ENCODE assay signal across 19 cellular contexts in genomic region chr12:10293570-10294227, GRCh38. TPM values are rescaled to one million over a fixed set of nuclear protein-coding genes. Genes with fewer than 3 reads are reported as not detected.
DNase-seq lines count a peak whose midpoint lies in the region; ATAC-seq and TF ChIP-seq lines count a peak whose summit lies in the region.
"Had no signal": no experiment of that assay in that cellular context is flagged by ENCODE, and none has a peak within 500 bp of the region (broad histone marks: within the 10 kb centered on the region; RNA-seq: fewer than 3 reads in every experiment).

No MANE protein-coding gene starts in this region.

- peak overlapping the region; percentile 83 to 96 (median 91) for H3K27ac Mint-ChIP-seq in CD8-positive, alpha-beta memory T cell
- H3K27ac Mint-ChIP-seq in T-cell: peak overlapping the region; percentile 73 to 79
- H3K27ac Mint-ChIP-seq: B cell; neural progenitor cell; T-helper 1 cell treated with Interleukin-12 subunit alpha and Interleukin-12 subunit beta and Interleukin-4 antibody, amounts not matched to agents 30 μg/mL and 1 μg/mL, for 36 hours had no signal

- H3K27ac ChIP-seq in CD8-positive, alpha-beta memory T cell (ENCODE audit: low read depth, low read length): no peak overlapping the region
- H3K27ac ChIP-seq in smooth muscle cell (ENCODE audit: low read depth): no peak overlapping the region
- H3K27ac ChIP-seq: neural progenitor cell, tibial nerve had no signal

- no peaks in the 10 kb centered on the region for H4K20me1 ChIP-seq in smooth muscle cell (ENCODE audit: low read depth)

- POLR2A ChIA-PET in CD8-positive, alpha-beta memory T cell (lab: Charles Lee): interaction anchor here (0.7 to 1.8 kb wide), 4 partner anchors 12 to 81 kb away, joined by 3 to 5 read pairs (median 4); partner anchors contain the start of gene GABARAPL1
- POLR2A ChIA-PET in T-cell (lab: Charles Lee): no interaction called here

- peak; percentile 28 for ATAC-seq in GM18520 (IDR thresholded peaks at IDR 0.05; ENCODE audit: unreplicated experiment)
- ATAC-seq in T-cell (replicated peaks in 1 of 4): peak; percentile 72 to 96 (median 83)
- peak; percentile 27 for ATAC-seq in mucosa of descending colon
- ATAC-seq in HG02623 (IDR thresholded peaks at IDR 0.05; ENCODE audit: unreplicated experiment): no peak

- peak overlapping the region; percentile 26 to 72 (median 51) for H3K4me3 Mint-ChIP-seq in CD8-positive, alpha-beta memory T cell
- peak overlapping the region in 1 of 3 donors; percentile 19 for H3K4me3 Mint-ChIP-seq in T-cell
- H3K4me3 Mint-ChIP-seq: B cell; neural progenitor cell; T-helper 1 cell treated with Interleukin-12 subunit alpha and Interleukin-12 subunit beta and Interleukin-4 antibody, amounts not matched to agents 30 μg/mL and 1 μg/mL, for 36 hours had no signal

- WGBS in smooth muscle cell (ENCODE audit: low lambda C conversion rate): 89% methylated on average over 3 of the region's 3 CpGs

- H3K79me2 ChIP-seq in smooth muscle cell (ENCODE audit: low read depth): no peaks in the 10 kb centered on the region

- no peak overlapping the region for H3K4me2 ChIP-seq in smooth muscle cell
- H3K4me2 ChIP-seq: neural progenitor cell had no signal

- no peak overlapping the region for H2AFZ ChIP-seq in smooth muscle cell (ENCODE audit: low read depth)
- H2AFZ ChIP-seq: neural progenitor cell had no signal

- H3K36me3 Mint-ChIP-seq in CD8-positive, alpha-beta memory T cell: no peaks in the 10 kb centered on the region
- H3K36me3 Mint-ChIP-seq in T-cell: no peaks in the 10 kb centered on the region
- H3K36me3 Mint-ChIP-seq: neural progenitor cell had no signal

- no peaks in the 10 kb centered on the region for H3F3A ChIP-seq in smooth muscle cell (ENCODE audit: low read depth)

- no peak overlapping the region for H3K4me3 ChIP-seq in CD8-positive, alpha-beta memory T cell (ENCODE audit: low read length)
- H3K4me3 ChIP-seq in mucosa of descending colon (no peak overlapping the region), smooth muscle cell (no peak overlapping the region)
- H3K4me3 ChIP-seq: HAP-1, neural progenitor cell, tibial nerve had no signal

- peaks cover 30% of the 10 kb centered on the region for H3K4me1 ChIP-seq in CD8-positive, alpha-beta memory T cell (ENCODE audit: insufficient read depth, low read length)
- H3K4me1 ChIP-seq in mucosa of descending colon (ENCODE audit: low read depth): no peaks in the 10 kb centered on the region
- H3K4me1 ChIP-seq in smooth muscle cell (ENCODE audit: low read depth): no peaks in the 10 kb centered on the region
- H3K4me1 ChIP-seq: HAP-1, neural progenitor cell, tibial nerve had no signal

- no peaks in the 10 kb centered on the region for H3K27me3 Mint-ChIP-seq in CD8-positive, alpha-beta memory T cell
- no peaks in the 10 kb centered on the region for H3K27me3 Mint-ChIP-seq in T-cell
- H3K27me3 Mint-ChIP-seq: B cell had no signal

- H3K27me3 ChIP-seq in CD8-positive, alpha-beta memory T cell (ENCODE audit: insufficient read depth, low read length, poor library complexity, severe bottlenecking): no peaks in the 10 kb centered on the region
- no peaks in the 10 kb centered on the region for H3K27me3 ChIP-seq in smooth muscle cell (ENCODE audit: low read depth)
- H3K27me3 ChIP-seq: neural progenitor cell, tibial nerve had no signal

- no peaks in the 10 kb centered on the region for H3K9me3 ChIP-seq in CD8-positive, alpha-beta memory T cell (ENCODE audit: low read length)
- no peaks in the 10 kb centered on the region for H3K9me3 ChIP-seq in mucosa of descending colon
- H3K9me3 ChIP-seq in smooth muscle cell (replicated peaks; ENCODE audit: low read depth): no peaks in the 10 kb centered on the region
- H3K9me3 ChIP-seq: HAP-1, tibial nerve had no signal

- peaks cover 63 to 83% (median 83%) of the 10 kb centered on the region in 3 donors for H3K4me1 Mint-ChIP-seq in CD8-positive, alpha-beta memory T cell
- peaks cover 18 to 29% (median 28%) of the 10 kb centered on the region in 3 donors for H3K4me1 Mint-ChIP-seq in T-cell
- H3K4me1 Mint-ChIP-seq: B cell, neural progenitor cell had no signal

- no peak overlapping the region for H3K9ac ChIP-seq in smooth muscle cell (ENCODE audit: low read depth)
- H3K9ac ChIP-seq: neural progenitor cell had no signal

- CTCF ChIA-PET in CD8-positive, alpha-beta memory T cell (lab: Charles Lee): interaction anchor here (0.7 to 2.2 kb wide), 2 partner anchors 12 to 28 kb away, joined by 3 to 7 read pairs; no protein-coding TSS in a partner anchor
- CTCF ChIA-PET in T-cell (lab: Charles Lee): interaction anchor here in 1 of 2 donors (1.8 kb wide), 1 partner anchor 12 kb away, joined by 7 read pairs; no protein-coding TSS in a partner anchor

- TF ChIP-seq CTCF in mucosa of descending colon (IDR thresholded peaks at IDR 0.05) (no peak), smooth muscle cell (IDR thresholded peaks at IDR 0.05; ENCODE audit: borderline replicate concordance, insufficient read depth, poor library complexity, severe bottlenecking) (no peak)

- DNase-seq in CD8-positive, alpha-beta memory T cell: peak; percentile 4 to 82 (median 71)
- DNase-seq in T-cell (peak in 10 of 34 experiments; percentile 13 to 49 (median 28)), mucosa of descending colon (no peak), putamen (ENCODE audit: low spot score) (no peak), smooth muscle cell (lab: John Stamatoyannopoulos, UW; ENCODE audit: unreplicated experiment) (no peak)
- DNase-seq: activated CD4-positive, CD25-positive, alpha-beta regulatory T cell; aorta; mesenchymal stem cell; NCI-H345; SHP77 treated with DMSO at 0.1 percent for 48 hours; stimulated activated CD4-positive, alpha-beta T cell treated with anti-CD3 and anti-CD28 coated beads, Interleukin-12 subunit alpha, Interleukin-12 subunit beta, amount 100 ng/mL, for 4 hours had no signal

- intact Hi-C loops in mucosa of descending colon (cut with DNase I, micrococcal nuclease): no loop called here

- H3K9me3 Mint-ChIP-seq in CD8-positive, alpha-beta memory T cell: no peaks in the 10 kb centered on the region
- no peaks in the 10 kb centered on the region for H3K9me3 Mint-ChIP-seq in T-cell
- H3K9me3 Mint-ChIP-seq: neural progenitor cell had no signal

- no peaks in the 10 kb centered on the region for H3K36me3 ChIP-seq in CD8-positive, alpha-beta memory T cell (ENCODE audit: insufficient read depth, low read length)
- H3K36me3 ChIP-seq in mucosa of descending colon (ENCODE audit: low read depth) (no peaks in the 10 kb centered on the region), smooth muscle cell (ENCODE audit: low read depth) (no peaks in the 10 kb centered on the region)
- H3K36me3 ChIP-seq: HAP-1, neural progenitor cell, tibial nerve had no signal

RNA-seq across cellular contexts. Expression of gene KLRD1, which starts 14.0 kb away (rescaled TPM):
- total RNA-seq in CD8-positive, alpha-beta memory T cell: 10 to 100 TPM; 65.4 to 70.1 TPM
- polyA plus RNA-seq in CD8-positive, alpha-beta memory T cell: 177 TPM
- 10 to 100 TPM in 4 of 5 donors, 1 to 10 TPM in 1; 9.7 to 29.9 (median 24.4) TPM for total RNA-seq in T-cell
- total RNA-seq in mucosa of descending colon: 1 to 10 TPM; 2.3 to 3.7 (median 3.6) TPM
- 0.18 and 1.2 TPM in 2 replicates for total RNA-seq in smooth muscle cell
- polyA plus RNA-seq in smooth muscle cell: 0.09 and 0.56 TPM in 2 replicates
- total RNA-seq: M059J had no signal

Comparison
In these comparisons a context has a peak if more than half of its experiments do, and no peak if none do; other contexts are left out.
1. DNase-seq: peak in CD8-positive, alpha-beta memory T cell (5 of 5); none in mucosa of descending colon (0 of 3), putamen (single experiment) and smooth muscle cell (single experiment).